17 cellular contexts compared by ENCODE assay signal in genomic region chr1:37274491-37274890, GRCh38.
"Had no signal": no experiment of that assay in that cellular context is flagged by ENCODE, and none has a peak within 500 bp of the region (broad histone marks: within the 10 kb centered on the region; RNA-seq: fewer than 3 reads in every experiment).

No MANE protein-coding gene starts in this region.

- H3K27me3 ChIP-seq: colonic mucosa, transverse colon had no signal

- H3K4me1 ChIP-seq: colonic mucosa, esophagus squamous epithelium, gastroesophageal sphincter, left ventricle myocardium inferior, lower lobe of right lung, stomach, transverse colon had no signal

- H3K36me3 ChIP-seq: colonic mucosa, esophagus squamous epithelium, gastroesophageal sphincter, left ventricle myocardium inferior, lower lobe of right lung, stomach, thoracic aorta, transverse colon had no signal

- H3K27ac ChIP-seq: colonic mucosa, esophagus squamous epithelium, gastroesophageal sphincter, left ventricle myocardium inferior, lower lobe of right lung, stomach, thoracic aorta, transverse colon had no signal

- H3K4me3 ChIP-seq: colonic mucosa, esophagus squamous epithelium, gastroesophageal sphincter, left ventricle myocardium inferior, lower lobe of right lung, stomach, thoracic aorta, transverse colon had no signal

- H3K27ac Mint-ChIP-seq: naive thymus-derived CD4-positive, alpha-beta T cell had no signal

- H3K36me3 Mint-ChIP-seq: naive thymus-derived CD4-positive, alpha-beta T cell had no signal

- DNase-seq: colonic mucosa; dermis blood vessel endothelial cell; esophagus squamous epithelium; foreskin fibroblast; kidney; left cardiac atrium; left ventricle myocardium inferior; lower lobe of right lung; naive thymus-derived CD4-positive, alpha-beta T cell; stimulated activated naive CD4-positive, alpha-beta T cell; stomach; substantia nigra; transverse colon had no signal

- H3K4me1 Mint-ChIP-seq: naive thymus-derived CD4-positive, alpha-beta T cell had no signal

- H3K9me3 Mint-ChIP-seq: neural crest cell had no signal

- H3K4me3 Mint-ChIP-seq: naive thymus-derived CD4-positive, alpha-beta T cell; neural crest cell had no signal

- ATAC-seq: gastroesophageal sphincter; left cardiac atrium; lower lobe of right lung; naive thymus-derived CD4-positive, alpha-beta T cell; sciatic nerve had no signal

- H3K9me3 ChIP-seq: colonic mucosa, esophagus squamous epithelium, lower lobe of right lung, thoracic aorta, transverse colon had no signal
